In genomic region chr10:88987243-88987726, GRCh38 we compare ENCODE assay signal across 2 cellular contexts.
TF ChIP-seq lines count a peak whose summit lies in the region.

No MANE protein-coding gene starts in this region.

TF ChIP-seq in H1, 55 proteins besides CTCF, POLR2A, EP300 and RAD21 (continued from another document):
- TF ChIP-seq CHD7 (IDR thresholded peaks at IDR 0.05; ENCODE audit: insufficient replicate concordance, low read length) (no peak), HDAC2 (IDR thresholded peaks at IDR 0.05; ENCODE audit: borderline replicate concordance in 1 of 2, low read depth in 2 of 2, low read length in 2 of 2) (no peak), SP2 (IDR thresholded peaks at IDR 0.05; ENCODE audit: low read length) (no peak), SUZ12 (IDR thresholded peaks at IDR 0.05; ENCODE audit: low read length) (no peak), YY1 (IDR thresholded peaks at IDR 0.05; ENCODE audit: low read depth, low read length) (no peak), ASH2L (IDR thresholded peaks at IDR 0.05; ENCODE audit: low read length) (no peak), BCL11A (IDR thresholded peaks at IDR 0.05; ENCODE audit: low read depth in 2 of 2, low read length in 2 of 2) (no peak), TAF1 (IDR thresholded peaks at IDR 0.05; ENCODE audit: low read depth, low read length) (no peak), TCF12 (IDR thresholded peaks at IDR 0.05; ENCODE audit: low read depth, low read length) (no peak), RFX5 (IDR thresholded peaks at IDR 0.05; ENCODE audit: borderline replicate concordance, low read depth, low read length) (no peak), EGR1 (IDR thresholded peaks at IDR 0.05; ENCODE audit: borderline replicate concordance, low read depth, low read length) (no peak)

TF ChIP-seq in SK-N-SH treated with all-trans-retinoic acid at 6 μM for 48 hours, 23 proteins besides CTCF, POLR2A, EP300 and RAD21:
- TF ChIP-seq PATZ1 (CRISPR knock-in tag; IDR thresholded peaks at IDR 0.05; ENCODE audit: borderline replicate concordance) (no peak), ZC3H10 (CRISPR knock-in tag; IDR thresholded peaks at IDR 0.05) (no peak), CREB5 (CRISPR knock-in tag; IDR thresholded peaks at IDR 0.05; ENCODE audit: low read depth) (no peak), ZFP3 (CRISPR knock-in tag; IDR thresholded peaks at IDR 0.05) (no peak), TCF4 (CRISPR knock-in tag; IDR thresholded peaks at IDR 0.05; ENCODE audit: borderline replicate concordance) (no peak), SNAI2 (CRISPR knock-in tag; IDR thresholded peaks at IDR 0.05) (no peak), TOX (CRISPR knock-in tag; IDR thresholded peaks at IDR 0.05; ENCODE audit: borderline replicate concordance) (no peak), ARNTL (CRISPR knock-in tag; IDR thresholded peaks at IDR 0.05; ENCODE audit: borderline replicate concordance, low read depth) (no peak), RARB (CRISPR knock-in tag; IDR thresholded peaks at IDR 0.05) (no peak), TSHZ2 (CRISPR knock-in tag; IDR thresholded peaks at IDR 0.05) (no peak), BACH2 (CRISPR knock-in tag; IDR thresholded peaks at IDR 0.05; ENCODE audit: borderline replicate concordance) (no peak), ISL1 (CRISPR knock-in tag; IDR thresholded peaks at IDR 0.05) (no peak), ZNF70 (CRISPR knock-in tag; IDR thresholded peaks at IDR 0.05) (no peak), PPARA (CRISPR knock-in tag; IDR thresholded peaks at IDR 0.05; ENCODE audit: borderline replicate concordance) (no peak), ZNF8 (CRISPR knock-in tag; IDR thresholded peaks at IDR 0.05) (no peak), CSDC2 (CRISPR knock-in tag; IDR thresholded peaks at IDR 0.05) (no peak), ZNF565 (CRISPR knock-in tag; conservative IDR thresholded peaks at IDR 0.05; ENCODE audit: low read depth) (no peak), OSR1 (CRISPR knock-in tag; IDR thresholded peaks at IDR 0.05) (no peak)
